In genomic region chr11:32790916-32791315, GRCh38 we compare ENCODE assay signal across 37 cellular contexts. TPM values are rescaled to one million over a fixed set of nuclear protein-coding genes. Genes with fewer than 3 reads are reported as not detected.
"Had no signal": no experiment of that assay in that cellular context is flagged by ENCODE, and none has a peak within 500 bp of the region (broad histone marks: within the 10 kb centered on the region; RNA-seq: fewer than 3 reads in every experiment).

No MANE protein-coding gene starts in this region.

- H3K27ac Mint-ChIP-seq: activated B cell treated with CpG ODN at 0.5 μM for 24 hours; activated CD4-positive, alpha-beta memory T cell treated with anti-CD3 and anti-CD28 coated beads for 36 hours; activated CD4-positive, alpha-beta T cell treated with anti-CD3 and anti-CD28 coated beads, Interleukin-2, amount 10 ng/mL, durations not matched to agents 24 days and 14 days; activated CD8-positive, alpha-beta T cell treated with anti-CD3 and anti-CD28 coated beads for 36 hours; activated naive CD4-positive, alpha-beta T cell treated with anti-CD3 and anti-CD28 coated beads, Interleukin-2, amount 10 ng/mL, durations not matched to agents 7 days and 5 days; activated naive CD4-positive, alpha-beta T cell treated with anti-CD3 and anti-CD28 coated beads, Interleukin-2, amount 50 U/mL, for 24 hours; activated naive CD8-positive, alpha-beta T cell; activated naive CD8-positive, alpha-beta T cell treated with anti-CD3 and anti-CD28 coated beads, Interleukin-2, amount 10 ng/mL, durations not matched to agents 7 days and 5 days; activated naive CD8-positive, alpha-beta T cell treated with anti-CD3 and anti-CD28 coated beads, Interleukin-2, amount 50 U/mL, for 24 hours; activated T-helper 2 cell treated with anti-CD3 and anti-CD28 coated beads, Interferon-gamma antibody, Interleukin-2, Interleukin-4, amounts not matched to agents 10 μg/mL and 5 μg/mL and 100 μg/mL, durations not matched to agents 14 hours and 24 hours and 36 hours; brain; T-helper 1 cell treated with Interleukin-12 subunit alpha and Interleukin-12 subunit beta and Interleukin-4 antibody, amounts not matched to agents 30 μg/mL and 1 μg/mL, for 36 hours; T-helper 2 cell treated with Interferon-gamma antibody and Interleukin-4, amounts not matched to agents 5 μg/mL and 100 μg/mL, for 36 hours had no signal

- H3K4me1 Mint-ChIP-seq: brain; central memory CD8-positive, alpha-beta T cell had no signal

- H3K4me3 ChIP-seq: ascending aorta, cardiac muscle cell had no signal

- H3K4me3 Mint-ChIP-seq: activated B cell treated with CpG ODN at 0.5 μM for 24 hours; activated CD4-positive, alpha-beta memory T cell treated with anti-CD3 and anti-CD28 coated beads for 36 hours; activated CD4-positive, alpha-beta T cell treated with anti-CD3 and anti-CD28 coated beads, Interleukin-2, amount 10 ng/mL, durations not matched to agents 24 days and 14 days; activated CD8-positive, alpha-beta T cell treated with anti-CD3 and anti-CD28 coated beads for 36 hours; activated naive CD4-positive, alpha-beta T cell treated with anti-CD3 and anti-CD28 coated beads, Interleukin-2, amount 10 ng/mL, durations not matched to agents 7 days and 5 days; activated naive CD4-positive, alpha-beta T cell treated with anti-CD3 and anti-CD28 coated beads, Interleukin-2, amount 50 U/mL, for 24 hours; activated naive CD8-positive, alpha-beta T cell; activated naive CD8-positive, alpha-beta T cell treated with anti-CD3 and anti-CD28 coated beads, Interleukin-2, amount 10 ng/mL, durations not matched to agents 7 days and 5 days; activated naive CD8-positive, alpha-beta T cell treated with anti-CD3 and anti-CD28 coated beads, Interleukin-2, amount 50 U/mL, for 24 hours; brain; central memory CD8-positive, alpha-beta T cell; T-helper 1 cell treated with Interleukin-12 subunit alpha and Interleukin-12 subunit beta and Interleukin-4 antibody, amounts not matched to agents 30 μg/mL and 1 μg/mL, for 36 hours; T-helper 2 cell treated with Interferon-gamma antibody and Interleukin-4, amounts not matched to agents 5 μg/mL and 100 μg/mL, for 36 hours had no signal

- DNase-seq: activated B cell treated with CpG ODN at 0.5 μM for 24 hours; activated CD4-positive, alpha-beta memory T cell treated with anti-CD3 and anti-CD28 coated beads for 36 hours; activated CD4-positive, alpha-beta T cell treated with anti-CD3 and anti-CD28 coated beads for 4 hours; activated CD4-positive, alpha-beta T cell treated with anti-CD3 and anti-CD28 coated beads, Interleukin-2, amount 10 ng/mL, durations not matched to agents 24 days and 14 days; activated CD4-positive, alpha-beta T cell treated with anti-CD3 and anti-CD28 coated beads, Interleukin-2, amount 50 U/mL, for 1 hour; activated CD4-positive, alpha-beta T cell treated with anti-CD3 and anti-CD28 coated beads, Interleukin-2, amount 50 U/mL, for 4 hours; activated CD4-positive, CD25-positive, alpha-beta regulatory T cell treated with anti-CD3 and anti-CD28 coated beads, Interleukin-2, amount 50 U/mL, for 72 hours; activated CD8-positive, alpha-beta memory T cell treated with anti-CD3 and anti-CD28 coated beads, Interleukin-2, amount 50 U/mL, for 4 hours; activated CD8-positive, alpha-beta T cell treated with anti-CD3 and anti-CD28 coated beads for 36 hours; activated effector memory CD4-positive, alpha-beta T cell treated with Interleukin-2 at 50 U/mL for 16 hours; activated gamma-delta T cell; activated naive CD4-positive, alpha-beta T cell treated with anti-CD3 and anti-CD28 coated beads, Interleukin-2, amount 10 ng/mL, durations not matched to agents 7 days and 5 days; activated naive CD4-positive, alpha-beta T cell treated with Interleukin-2 at 50 U/mL for 16 hours; activated naive CD8-positive, alpha-beta T cell treated with anti-CD3 and anti-CD28 coated beads, Interleukin-2, amount 10 ng/mL, durations not matched to agents 7 days and 5 days; activated naive CD8-positive, alpha-beta T cell treated with anti-CD3 and anti-CD28 coated beads, Interleukin-2, amount 50 U/mL, for 24 hours; activated T-cell treated with anti-CD3 and anti-CD28 coated beads for 4 hours; activated T-cell treated with anti-CD3 and anti-CD28 coated beads, Interleukin-2, amount 50 U/mL, for 1 hour; activated T-cell treated with anti-CD3 and anti-CD28 coated beads, Interleukin-2, amount 50 U/mL, for 48 hours; amygdala; anterior cingulate cortex; caudate nucleus; cerebellar nuclear complex; T-helper 1 cell; T-helper 2 cell; T-helper 9 cell had no signal

- H3K27me3 ChIP-seq: ascending aorta had no signal

- H3K9me3 ChIP-seq: ascending aorta had no signal

- H3K27ac ChIP-seq: ascending aorta, cardiac muscle cell, VCaP had no signal

- FAIRE-seq: bronchial epithelial cell had no signal

- H3K4me1 ChIP-seq: ascending aorta had no signal

- H3K36me3 ChIP-seq: ascending aorta, cardiac muscle cell had no signal

- H3K36me3 Mint-ChIP-seq: activated CD4-positive, alpha-beta memory T cell treated with anti-CD3 and anti-CD28 coated beads for 36 hours; activated naive CD4-positive, alpha-beta T cell treated with anti-CD3 and anti-CD28 coated beads, Interleukin-2, amount 10 ng/mL, durations not matched to agents 7 days and 5 days; activated naive CD4-positive, alpha-beta T cell treated with anti-CD3 and anti-CD28 coated beads, Interleukin-2, amount 50 U/mL, for 24 hours; activated naive CD8-positive, alpha-beta T cell; activated naive CD8-positive, alpha-beta T cell treated with anti-CD3 and anti-CD28 coated beads, Interleukin-2, amount 10 ng/mL, durations not matched to agents 7 days and 5 days; brain had no signal

- H3K9me3 Mint-ChIP-seq: activated B cell treated with CpG ODN at 0.5 μM for 24 hours; activated CD4-positive, alpha-beta memory T cell treated with anti-CD3 and anti-CD28 coated beads for 36 hours; activated CD4-positive, alpha-beta T cell treated with anti-CD3 and anti-CD28 coated beads, Interleukin-2, amount 10 ng/mL, durations not matched to agents 24 days and 14 days; activated CD8-positive, alpha-beta T cell treated with anti-CD3 and anti-CD28 coated beads for 36 hours; activated naive CD4-positive, alpha-beta T cell treated with anti-CD3 and anti-CD28 coated beads, Interleukin-2, amount 10 ng/mL, durations not matched to agents 7 days and 5 days; activated naive CD4-positive, alpha-beta T cell treated with anti-CD3 and anti-CD28 coated beads, Interleukin-2, amount 50 U/mL, for 24 hours; activated naive CD8-positive, alpha-beta T cell treated with anti-CD3 and anti-CD28 coated beads, Interleukin-2, amount 10 ng/mL, durations not matched to agents 7 days and 5 days; activated naive CD8-positive, alpha-beta T cell treated with anti-CD3 and anti-CD28 coated beads, Interleukin-2, amount 50 U/mL, for 24 hours; activated T-helper 2 cell treated with anti-CD3 and anti-CD28 coated beads, Interferon-gamma antibody, Interleukin-2, Interleukin-4, amounts not matched to agents 10 μg/mL and 5 μg/mL and 100 μg/mL, durations not matched to agents 14 hours and 24 hours and 36 hours; central memory CD8-positive, alpha-beta T cell; T-helper 1 cell treated with Interleukin-12 subunit alpha and Interleukin-12 subunit beta and Interleukin-4 antibody, amounts not matched to agents 30 μg/mL and 1 μg/mL, for 36 hours; T-helper 2 cell treated with Interferon-gamma antibody and Interleukin-4, amounts not matched to agents 5 μg/mL and 100 μg/mL, for 36 hours had no signal

- H3K27me3 Mint-ChIP-seq: activated B cell treated with CpG ODN at 0.5 μM for 24 hours had no signal

- ATAC-seq: activated CD8-positive, alpha-beta T cell treated with anti-CD3 and anti-CD28 coated beads for 36 hours; activated naive CD8-positive, alpha-beta T cell treated with anti-CD3 and anti-CD28 coated beads, Interleukin-2, amount 50 U/mL, for 24 hours had no signal

RNA-seq across cellular contexts. Expression of gene CCDC73, which starts 3.5 kb away (rescaled TPM):
- total RNA-seq: activated CD4-positive, alpha-beta memory T cell treated with anti-CD3 and anti-CD28 coated beads for 36 hours; activated CD4-positive, alpha-beta T cell treated with anti-CD3 and anti-CD28 coated beads, Interleukin-2, amount 10 ng/mL, durations not matched to agents 24 days and 14 days; activated CD8-positive, alpha-beta T cell treated with anti-CD3 and anti-CD28 coated beads for 36 hours; ascending aorta; bronchial epithelial cell; cardiac muscle cell; chondrocyte had no signal

RNA-seq across cellular contexts. Expression of gene PRRG4, which starts 38.8 kb away (rescaled TPM):
- total RNA-seq: cardiac muscle cell, chondrocyte had no signal
- polyA plus RNA-seq: cardiac muscle cell had no signal
